ENCODE assay signal across 17 cellular contexts in the genomic region with DNA sequence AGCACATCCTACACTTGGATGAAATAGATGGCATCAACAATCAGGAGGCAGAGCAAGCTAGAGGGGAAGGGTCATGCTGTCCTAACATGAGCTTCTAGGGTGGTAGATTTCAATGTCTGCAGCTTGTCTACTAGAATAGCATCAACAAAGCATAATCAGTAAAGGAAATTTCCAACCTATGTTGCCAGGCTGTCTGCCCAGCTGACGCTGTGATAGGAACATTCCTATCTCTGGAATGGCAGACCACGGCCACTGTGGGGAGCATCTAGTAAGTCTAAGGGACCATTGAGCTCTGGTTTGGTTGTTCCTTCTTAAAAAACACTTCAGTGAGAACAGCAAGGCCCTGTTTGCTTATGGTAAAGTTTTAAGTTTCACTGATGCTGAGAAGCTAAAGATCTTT.
"Had no signal": no experiment of that assay in that cellular context is flagged by ENCODE, and none has a peak within 500 bp of the region (broad histone marks: within the 10 kb centered on the region; RNA-seq: fewer than 3 reads in every experiment).

No MANE protein-coding gene starts in this region.

- H3K27me3 ChIP-seq: SJCRH30 had no signal

- H3K27ac ChIP-seq: SJCRH30 had no signal

- H3K9me3 ChIP-seq: SJCRH30 had no signal

- H3K4me1 ChIP-seq: SJCRH30 had no signal

- DNase-seq: KBM-7, NCI-H1092, NCI-H1105 treated with DMSO at 0.1 percent for 48 hours, NCI-H1417 treated with DMSO at 0.1 percent for 48 hours, NCI-H146, NCI-H1694 treated with DMSO at 0.1 percent for 48 hours, NCI-H1930, NCI-H2081, NCI-H2107, NCI-H2227 treated with DMSO at 0.1 percent for 48 hours, NCI-H524, NCI-H526 treated with DMSO at 0.1 percent for 48 hours, NCI-H748 treated with DMSO at 0.1 percent for 48 hours, RPMI8226, SHP77 treated with DMSO at 0.1 percent for 48 hours, SJCRH30 had no signal

- H3K36me3 ChIP-seq: SJCRH30 had no signal

- H3K4me3 ChIP-seq: SJCRH30 had no signal

- ATAC-seq: SK-N-SH treated with all-trans-retinoic acid at 6 μM for 48 hours had no signal
